ENCODE assay signal across 9 cellular contexts in genomic region chr4:82223715-82224114, GRCh38.
DNase-seq lines count a peak whose midpoint lies in the region; ATAC-seq and TF ChIP-seq lines count a peak whose summit lies in the region.
"Had no signal": no experiment of that assay in that cellular context is flagged by ENCODE, and none has a peak within 500 bp of the region (broad histone marks: within the 10 kb centered on the region; RNA-seq: fewer than 3 reads in every experiment).

No MANE protein-coding gene starts in this region.

- POLR2A ChIA-PET in activated CD4-positive, alpha-beta T cell treated with anti-CD3 and anti-CD28 coated beads for 36 hours (lab: Charles Lee): no interaction called here
- POLR2A ChIA-PET in GM10248 (lab: Yijun Ruan, JAX): no interaction called here

- no peak overlapping the region for H3K27ac ChIP-seq in suprapubic skin

- WGBS in suprapubic skin: 26% methylated on average over 4 of the region's 4 CpGs

- no peaks in the 10 kb centered on the region for H3K36me3 ChIP-seq in suprapubic skin

- peaks cover 13% of the 10 kb centered on the region for H3K4me1 Mint-ChIP-seq in activated CD4-positive, alpha-beta T cell treated with anti-CD3 and anti-CD28 coated beads for 36 hours
- H3K4me1 Mint-ChIP-seq in activated naive CD8-positive, alpha-beta T cell treated with anti-CD3 and anti-CD28 coated beads, Interleukin-2, amount 50 U/mL, for 24 hours: peaks cover 8% of the 10 kb centered on the region

- TF ChIP-seq POLR2A in suprapubic skin (IDR thresholded peaks at IDR 0.05): no peak

- no peaks in the 10 kb centered on the region for H3K36me3 Mint-ChIP-seq in activated CD4-positive, alpha-beta T cell treated with anti-CD3 and anti-CD28 coated beads for 36 hours (ENCODE audit: low read depth)
- H3K36me3 Mint-ChIP-seq in activated naive CD8-positive, alpha-beta T cell treated with anti-CD3 and anti-CD28 coated beads, Interleukin-2, amount 50 U/mL, for 24 hours (ENCODE audit: low read depth): no peaks in the 10 kb centered on the region

- no peak for TF ChIP-seq EP300 in suprapubic skin (IDR thresholded peaks at IDR 0.05)

- H3K4me1 ChIP-seq in suprapubic skin: no peaks in the 10 kb centered on the region

- no peak overlapping the region for H3K4me3 Mint-ChIP-seq in activated CD4-positive, alpha-beta T cell treated with anti-CD3 and anti-CD28 coated beads for 36 hours
- H3K4me3 Mint-ChIP-seq in activated naive CD8-positive, alpha-beta T cell treated with anti-CD3 and anti-CD28 coated beads, Interleukin-2, amount 50 U/mL, for 24 hours: no peak overlapping the region
- H3K4me3 Mint-ChIP-seq: T-helper 2 cell treated with Interferon-gamma antibody and Interleukin-4, amounts not matched to agents 5 μg/mL and 100 μg/mL, for 36 hours had no signal

- peak; percentile 26 for DNase-seq in activated CD4-positive, alpha-beta T cell treated with anti-CD3 and anti-CD28 coated beads for 36 hours
- no peak for DNase-seq in activated CD4-positive, alpha-beta T cell treated with anti-CD3 and anti-CD28 coated beads, Interleukin-2, amount 50 U/mL, for 48 hours
- peak; percentile 57 for DNase-seq in Jurkat, Clone E6-1 (ENCODE audit: low read depth, low spot score)
- DNase-seq in activated naive CD8-positive, alpha-beta T cell treated with anti-CD3 and anti-CD28 coated beads, Interleukin-2, amount 50 U/mL, for 24 hours: peak; percentile 13
- peak; percentile 23 for DNase-seq in putamen (ENCODE audit: low spot score)
- DNase-seq in GM10248 (ENCODE audit: extremely low spot score): no peak
- DNase-seq in suprapubic skin (ENCODE audit: low spot score in 2 of 2): no peak

- peak overlapping the region; percentile 58 for H3K27ac Mint-ChIP-seq in activated CD4-positive, alpha-beta T cell treated with anti-CD3 and anti-CD28 coated beads for 36 hours
- no peak overlapping the region for H3K27ac Mint-ChIP-seq in activated naive CD8-positive, alpha-beta T cell treated with anti-CD3 and anti-CD28 coated beads, Interleukin-2, amount 50 U/mL, for 24 hours
- H3K27ac Mint-ChIP-seq: T-helper 2 cell treated with Interferon-gamma antibody and Interleukin-4, amounts not matched to agents 5 μg/mL and 100 μg/mL, for 36 hours had no signal

- TF ChIP-seq CTCF in GM10248 (IDR thresholded peaks at IDR 0.05; ENCODE audit: control extremely low read depth, extremely low read depth, low read depth, missing control alignments) (no peak), suprapubic skin (IDR thresholded peaks at IDR 0.05) (no peak)

- ATAC-seq in activated CD4-positive, alpha-beta T cell treated with anti-CD3 and anti-CD28 coated beads for 36 hours: peak; percentile 69
- ATAC-seq in activated naive CD8-positive, alpha-beta T cell treated with anti-CD3 and anti-CD28 coated beads, Interleukin-2, amount 50 U/mL, for 24 hours: peak; percentile 54
- no peak for ATAC-seq in HG03139 (IDR thresholded peaks at IDR 0.05; ENCODE audit: unreplicated experiment)

- no peaks in the 10 kb centered on the region for H3K9me3 ChIP-seq in suprapubic skin

- no peak overlapping the region for H3K4me3 ChIP-seq in Jurkat, Clone E6-1 (ENCODE audit: low read length)
- no peak overlapping the region for H3K4me3 ChIP-seq in suprapubic skin

- CTCF ChIA-PET in activated CD4-positive, alpha-beta T cell treated with anti-CD3 and anti-CD28 coated beads for 36 hours (lab: Charles Lee): interaction anchor here (0.6 kb wide), 1 partner anchor 29 kb away, joined by 3 read pairs; no protein-coding TSS in a partner anchor
- CTCF ChIA-PET in GM10248 (lab: Yijun Ruan, JAX): no interaction called here

- intact Hi-C loops in activated CD4-positive, alpha-beta T cell treated with anti-CD3 and anti-CD28 coated beads for 36 hours (cut with DNase I, micrococcal nuclease): no loop called here

- H3K27me3 Mint-ChIP-seq in activated CD4-positive, alpha-beta T cell treated with anti-CD3 and anti-CD28 coated beads for 36 hours: no peaks in the 10 kb centered on the region
- peaks cover 3% of the 10 kb centered on the region for H3K27me3 Mint-ChIP-seq in activated naive CD8-positive, alpha-beta T cell treated with anti-CD3 and anti-CD28 coated beads, Interleukin-2, amount 50 U/mL, for 24 hours

- H3K27me3 ChIP-seq in suprapubic skin: no peaks in the 10 kb centered on the region

- H3K9me3 Mint-ChIP-seq in activated CD4-positive, alpha-beta T cell treated with anti-CD3 and anti-CD28 coated beads for 36 hours (ENCODE audit: low read depth): no peaks in the 10 kb centered on the region
- no peaks in the 10 kb centered on the region for H3K9me3 Mint-ChIP-seq in activated naive CD8-positive, alpha-beta T cell treated with anti-CD3 and anti-CD28 coated beads, Interleukin-2, amount 50 U/mL, for 24 hours
- H3K9me3 Mint-ChIP-seq: T-helper 2 cell treated with Interferon-gamma antibody and Interleukin-4, amounts not matched to agents 5 μg/mL and 100 μg/mL, for 36 hours had no signal

Comparison
In these comparisons a context has a peak if more than half of its experiments do, and no peak if none do; other contexts are left out.
1. DNase-seq: peak in activated CD4-positive, alpha-beta T cell treated with anti-CD3 and anti-CD28 coated beads for 36 hours (single experiment), Jurkat, Clone E6-1 (single experiment), activated naive CD8-positive, alpha-beta T cell treated with anti-CD3 and anti-CD28 coated beads, Interleukin-2, amount 50 U/mL, for 24 hours (single experiment) and putamen (single experiment); none in activated CD4-positive, alpha-beta T cell treated with anti-CD3 and anti-CD28 coated beads, Interleukin-2, amount 50 U/mL, for 48 hours (0 of 2), GM10248 (single experiment) and suprapubic skin (0 of 2).